In the genomic region with DNA sequence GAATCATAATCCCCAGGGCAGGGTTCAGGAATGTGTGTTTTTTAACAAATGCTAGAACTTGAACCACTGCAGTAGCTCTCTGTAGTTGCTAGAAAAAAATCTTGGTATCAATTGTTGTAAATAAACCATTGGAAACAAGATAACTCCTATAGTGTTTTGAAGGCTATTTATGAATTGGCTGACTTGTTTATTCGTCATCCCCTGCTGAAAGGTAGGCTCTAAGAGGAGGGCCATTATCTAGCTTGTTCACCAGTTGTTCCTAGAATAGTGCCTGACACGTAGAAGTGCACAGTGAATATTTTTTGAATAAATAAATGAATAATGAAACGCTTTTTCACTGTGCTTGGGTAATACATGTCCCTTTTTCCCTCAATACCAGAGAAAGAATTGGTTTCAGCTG, we compare ENCODE assay signal across 17 cellular contexts.
DNase-seq lines count a peak whose midpoint lies in the region; ATAC-seq, FAIRE-seq and TF ChIP-seq lines count a peak whose summit lies in the region.
"Had no signal": no experiment of that assay in that cellular context is flagged by ENCODE, and none has a peak within 500 bp of the region (broad histone marks: within the 10 kb centered on the region; RNA-seq: fewer than 3 reads in every experiment).

No MANE protein-coding gene starts in this region.

- CTCF ChIA-PET in IMR-90 (lab: Yijun Ruan, JAX): no interaction called here

- H3K9ac ChIP-seq in IMR-90 (ENCODE audit: low read depth, low read length) (no peak overlapping the region), keratinocyte (ENCODE audit: control insufficient read depth, extremely low read depth, insufficient read depth, low read length) (no peak overlapping the region), skeletal muscle tissue (ENCODE audit: low read depth in 1 of 3, low read length in 3 of 3) (no peak overlapping the region)

- no peaks in the 10 kb centered on the region for H3K79me2 ChIP-seq in keratinocyte (ENCODE audit: control insufficient read depth, insufficient read depth, low read length)

- no peak overlapping the region for H3K56ac ChIP-seq in IMR-90 (ENCODE audit: extremely low read depth, insufficient read depth, low read length)

- intact Hi-C loops in IMR-90 (cut with micrococcal nuclease) (no loop called here), testis (cut with DNase I; ENCODE audit: low total_unique reads) (no loop called here)

- FAIRE-seq in keratinocyte (lab: Jason Lieb, UNC): no peak
- FAIRE-seq: pancreas had no signal

- 80% methylated on average over 1 of the region's 3 CpGs; no CpG with 5 or more reads in 1 of the 2 experiments for WGBS in IMR-90 (ENCODE audit: extremely low coverage in 2 of 2, insufficient read length in 1 of 2), 2 experiments
- WGBS in testis, 2 donors: 68 to 72% methylated on average over 3 of the region's 3 CpGs

- H2BK20ac ChIP-seq in IMR-90 (ENCODE audit: low read depth, low read length): peak overlapping the region; percentile 41; the same call in 1 of the 2 replicates

- H3K27ac ChIP-seq in IMR-90 (ENCODE audit: insufficient read depth, low read length) (peak overlapping the region; percentile 1; the same call in 1 of the 2 replicates), keratinocyte (ENCODE audit: control insufficient read depth, insufficient read depth, low read length) (no peak overlapping the region), skeletal muscle tissue (ENCODE audit: low read depth, low read length) (peak overlapping the region; percentile 79), testis (no peak overlapping the region)

- H2BK15ac ChIP-seq in IMR-90 (ENCODE audit: low read depth, low read length): 0 out of 3 replicates have a peak overlapping the region, but pooled peaks have one; percentile 27

- H3K9me1 ChIP-seq in IMR-90 (ENCODE audit: insufficient read depth, low read length) (peaks cover 6% of the 10 kb centered on the region), keratinocyte (ENCODE audit: control insufficient read depth, extremely low read depth, insufficient read depth, low read length) (no peaks in the 10 kb centered on the region)

- no peak overlapping the region for H3K4me3 ChIP-seq in IMR-90 (ENCODE audit: insufficient read depth, low read depth, low read length)
- H3K4me3 ChIP-seq in keratinocyte (ENCODE audit: control insufficient read depth in 2 of 3, extremely low read depth in 1 of 3, insufficient read depth in 2 of 3, low read depth in 1 of 3, low read length in 3 of 3): no peak overlapping the region
- H3K4me3 ChIP-seq in skeletal muscle tissue (ENCODE audit: low read length in 3 of 3): peak overlapping the region in 2 of 3 donors; percentile 7 to 9
- H3K4me3 ChIP-seq in testis: no peak overlapping the region
- H3K4me3 ChIP-seq: pancreas had no signal

- H3K36me3 ChIP-seq in IMR-90 (ENCODE audit: control insufficient read depth, insufficient read depth, low read length) (no peaks in the 10 kb centered on the region), keratinocyte (ENCODE audit: control insufficient read depth in 2 of 2, extremely low read depth in 1 of 2, insufficient read depth in 2 of 2, low read length in 2 of 2) (no peaks in the 10 kb centered on the region), skeletal muscle tissue (ENCODE audit: control insufficient read depth in 3 of 3, insufficient read depth in 3 of 3, low read length in 3 of 3) (no peaks in the 10 kb centered on the region), testis (ENCODE audit: low read depth, missing control alignments) (no peaks in the 10 kb centered on the region)
- H3K36me3 ChIP-seq: pancreas had no signal

- H3K4ac ChIP-seq in IMR-90 (ENCODE audit: low read depth, low read length): peak overlapping the region; percentile 21; the same call in 1 of the 2 replicates

- TF ChIP-seq CTCF in IMR-90 (conservative IDR thresholded peaks at IDR 0.05; ENCODE audit: low read depth, low read length): no peak
- no peak for TF ChIP-seq CTCF in keratinocyte (optimal IDR thresholded peaks at IDR 0.05 in 1 of 3, IDR thresholded peaks at IDR 0.05 in 1 of 3, conservative IDR thresholded peaks at IDR 0.05 in 1 of 3; ENCODE audit: extremely low read depth in 1 of 3, insufficient read depth in 2 of 3, low read length in 3 of 3)
- no peak for TF ChIP-seq CTCF in testis (IDR thresholded peaks at IDR 0.05)

- peak overlapping the region; percentile 77 for H2BK5ac ChIP-seq in IMR-90 (ENCODE audit: low read depth, low read length, poor library complexity, severe bottlenecking)

- H3K18ac ChIP-seq in IMR-90 (ENCODE audit: low read depth, low read length): peak overlapping the region; percentile 74

- TF ChIP-seq POLR2A in IMR-90 (IDR thresholded peaks at IDR 0.05; ENCODE audit: low read depth, low read length) (no peak), testis (IDR thresholded peaks at IDR 0.05) (no peak)

- H3K4me1 ChIP-seq in IMR-90 (ENCODE audit: control insufficient read depth, insufficient read depth, low read length) (peaks cover 15% of the 10 kb centered on the region), keratinocyte (ENCODE audit: control insufficient read depth, extremely low read depth, insufficient read depth, low read length) (peaks cover 22% of the 10 kb centered on the region), skeletal muscle tissue (ENCODE audit: control insufficient read depth in 3 of 3, insufficient read depth in 3 of 3, low read length in 3 of 3) (peaks cover 16 to 26% (median 16%) of the 10 kb centered on the region in 3 donors), testis (peaks cover 5% of the 10 kb centered on the region)

- H4K91ac ChIP-seq in IMR-90 (ENCODE audit: insufficient read depth, low read depth, low read length): peak overlapping the region; percentile 60; the same call in 1 of the 2 replicates

- H2AK5ac ChIP-seq in IMR-90 (ENCODE audit: low read depth, low read length): peak overlapping the region; percentile 54

- no peak overlapping the region for H4K5ac ChIP-seq in IMR-90 (ENCODE audit: low read depth, low read length)

- peak overlapping the region in 1 of 2 experiments; percentile 51; a peak in 2 of 4 replicates for H4K8ac ChIP-seq in IMR-90 (ENCODE audit: low read depth in 2 of 2, low read length in 2 of 2)

- no TSS peak for BruUV-seq in IMR-90 (replicated peaks; lab: Mats Ljungman, UMichigan)

- H3K9me3 ChIP-seq in IMR-90 (ENCODE audit: control insufficient read depth, insufficient read depth, low read length): no peaks in the 10 kb centered on the region
- H3K9me3 ChIP-seq in keratinocyte (ENCODE audit: control insufficient read depth, low read depth, low read length): no peaks in the 10 kb centered on the region
- no peaks in the 10 kb centered on the region for H3K9me3 ChIP-seq in skeletal muscle tissue (ENCODE audit: control insufficient read depth in 3 of 3, low read length in 3 of 3)
- H3K9me3 ChIP-seq in testis: no peaks in the 10 kb centered on the region
- H3K9me3 ChIP-seq: pancreas had no signal

- H4K20me1 ChIP-seq in IMR-90 (ENCODE audit: insufficient read depth, low read length) (no peaks in the 10 kb centered on the region), keratinocyte (ENCODE audit: control insufficient read depth, extremely low read depth, insufficient read depth, low read length) (no peaks in the 10 kb centered on the region)

- H2AFZ ChIP-seq in IMR-90 (replicated peaks; ENCODE audit: low read length, poor library complexity) (no peak overlapping the region), keratinocyte (ENCODE audit: control insufficient read depth, low read length) (no peak overlapping the region)

- H2BK120ac ChIP-seq in IMR-90 (ENCODE audit: low read depth, low read length): peak overlapping the region; percentile 17; the same call in 1 of the 2 replicates

- H3K23ac ChIP-seq in IMR-90 (ENCODE audit: low read depth, low read length): no peak overlapping the region

- H3K79me1 ChIP-seq in IMR-90 (ENCODE audit: low read depth in 1 of 2, low read length in 2 of 2): peaks cover 14 to 15% of the 10 kb centered on the region in 2 experiments; a peak in 3 of 4 replicates

- POLR2A ChIA-PET in IMR-90 (lab: Charles Lee; ENCODE audit: unreplicated experiment): no interaction called here

- H3K14ac ChIP-seq in IMR-90 (replicated peaks; ENCODE audit: low read depth, low read length): no peak overlapping the region; the same call in 1 of the 2 replicates

- dilution Hi-C loops in IMR-90 (cut with HindIII; ENCODE audit: low sequenced_read_pairs, unreplicated experiment): no loop called here
- dilution Hi-C loops in keratinocyte (cut with MboI; ENCODE audit: extremely low pct_ligation_motif_present, low sequenced_read_pairs): no loop called here

- ATAC-seq in IMR-90 (ENCODE audit: low read depth): peak; percentile 53
- ATAC-seq in HG02981 (IDR thresholded peaks at IDR 0.05; ENCODE audit: unreplicated experiment): no peak
- no peak for ATAC-seq in GM19455 (IDR thresholded peaks at IDR 0.05; ENCODE audit: unreplicated experiment)
- ATAC-seq: activated CD4-positive, CD25-positive, alpha-beta regulatory T cell treated with anti-CD3 and anti-CD28 coated beads, Interleukin-2, amount 50 U/mL, for 24 hours; T-helper 17 cell had no signal

- no peaks in the 10 kb centered on the region for H3K27me3 ChIP-seq in IMR-90 (ENCODE audit: control insufficient read depth, insufficient read depth, low read length)
- H3K27me3 ChIP-seq in keratinocyte (ENCODE audit: control insufficient read depth, extremely low read depth, insufficient read depth, low read length): no peaks in the 10 kb centered on the region
- H3K27me3 ChIP-seq in skeletal muscle tissue (ENCODE audit: control insufficient read depth in 3 of 3, insufficient read depth in 3 of 3, low read length in 3 of 3): no peaks in the 10 kb centered on the region
- H3K27me3 ChIP-seq in testis: no peaks in the 10 kb centered on the region
- H3K27me3 ChIP-seq: pancreas had no signal

- no peak for TF ChIP-seq RAD21 in IMR-90 (IDR thresholded peaks at IDR 0.05; ENCODE audit: low read length)

- H2AK9ac ChIP-seq in IMR-90 (replicated peaks; ENCODE audit: low read depth, low read length, poor library complexity): no peak overlapping the region

- H3K4me2 ChIP-seq in IMR-90 (ENCODE audit: low read depth, low read length) (peak overlapping the region; percentile 24; the same call in 1 of the 2 replicates), keratinocyte (ENCODE audit: control insufficient read depth, extremely low read depth, insufficient read depth, low read depth, low read length) (peak overlapping the region; percentile 22)

- in situ Hi-C loops in IMR-90 (cut with MboI; ENCODE audit: low sequenced_read_pairs): no loop called here

- DNase-seq in IMR-90: no peak
- peak; percentile 45 for DNase-seq in dermis blood vessel endothelial cell
- no peak for DNase-seq in keratinocyte (ENCODE audit: low read depth, low spot score)
- DNase-seq in testis: no peak
- no peak for DNase-seq in Kasumi-1 (lab: John Stamatoyannopoulos, UW)
- DNase-seq: activated naive CD4-positive, alpha-beta T cell; effector CD4-positive, alpha-beta T cell; immature natural killer cell; KG1; NCI-H1417; NCI-H2171 treated with DMSO at 0.1 percent for 48 hours; pancreas; T-helper 17 cell had no signal

TF ChIP-seq in IMR-90, 13 proteins besides CTCF, POLR2A, EP300 and RAD21 (continues in another document):
- no peak for TF ChIP-seq SMC3 (IDR thresholded peaks at IDR 0.05; ENCODE audit: low read depth, low read length)
- no peak for TF ChIP-seq NFE2L2 (IDR thresholded peaks at IDR 0.05; ENCODE audit: low read depth, low read length)
- no peak for TF ChIP-seq FOS (IDR thresholded peaks at IDR 0.05; ENCODE audit: low read depth, low read length)
- no peak for TF ChIP-seq BHLHE40 (IDR thresholded peaks at IDR 0.05; ENCODE audit: low read depth, low read length)

Comparison
In these comparisons a context has a peak if more than half of its experiments do, and no peak if none do; other contexts are left out.
1. H3K27ac ChIP-seq: peak in IMR-90 (single experiment) and skeletal muscle tissue (single experiment); none in keratinocyte (single experiment) and testis (0 of 2).
2. H3K4me3 ChIP-seq: peak in skeletal muscle tissue (2 of 3); none in IMR-90 (single experiment), keratinocyte (0 of 3) and testis (0 of 2).